In the genomic region with DNA sequence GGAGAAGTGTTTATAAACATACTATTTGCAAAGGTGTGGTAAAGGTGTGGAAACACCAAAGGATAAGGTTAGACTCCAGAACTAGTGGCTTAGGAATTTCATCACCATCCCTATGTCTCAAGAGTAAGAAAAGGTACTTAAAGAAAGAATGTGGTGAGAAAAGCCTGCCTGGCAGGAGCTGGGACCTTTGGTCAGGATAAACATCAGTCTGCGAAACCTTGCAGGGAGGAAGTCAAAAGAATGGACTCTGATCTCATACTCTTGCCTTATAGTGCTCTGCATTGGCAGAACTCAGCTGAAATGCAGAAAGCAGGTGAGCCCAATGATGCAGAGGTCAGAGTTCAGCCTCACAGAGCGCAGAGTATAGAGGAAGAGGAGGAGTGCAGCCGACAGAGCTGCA, we compare ENCODE assay signal across 13 cellular contexts.
"Had no signal": no experiment of that assay in that cellular context is flagged by ENCODE, and none has a peak within 500 bp of the region (broad histone marks: within the 10 kb centered on the region; RNA-seq: fewer than 3 reads in every experiment).

No MANE protein-coding gene starts in this region.

- H3K27me3 ChIP-seq: cardiac muscle cell, testis had no signal

- H3K27ac ChIP-seq: cardiac muscle cell, parathyroid adenoma, testis had no signal

- DNase-seq: activated B cell treated with CpG ODN at 0.5 μM for 24 hours; activated CD4-positive, alpha-beta T cell treated with anti-CD3 and anti-CD28 coated beads, Interleukin-2, amount 10 ng/mL, durations not matched to agents 7 days and 5 days; activated naive CD4-positive, alpha-beta T cell treated with anti-CD3 and anti-CD28 coated beads for 36 hours; activated T-cell treated with anti-CD3 and anti-CD28 coated beads for 4 hours; effector memory CD8-positive, alpha-beta T cell; erythroblast; immature natural killer cell; left cardiac atrium; stimulated activated CD4-positive, alpha-beta T cell treated with anti-CD3 and anti-CD28 coated beads, Interleukin-4, amount 100 ng/mL, for 4 hours; stimulated activated naive CD8-positive, alpha-beta T cell treated with anti-CD3 and anti-CD28 coated beads, Interleukin-15, amount 100 ng/mL, for 72 hours; testis had no signal

- H3K4me3 ChIP-seq: cardiac muscle cell, testis had no signal

- H3K9me3 ChIP-seq: testis had no signal

- H3K36me3 ChIP-seq: cardiac muscle cell had no signal

- H3K9ac ChIP-seq: parathyroid adenoma had no signal

- H3K4me1 ChIP-seq: parathyroid adenoma, testis had no signal
